ENCODE assay signal across 1 cellular context in the genomic region with DNA sequence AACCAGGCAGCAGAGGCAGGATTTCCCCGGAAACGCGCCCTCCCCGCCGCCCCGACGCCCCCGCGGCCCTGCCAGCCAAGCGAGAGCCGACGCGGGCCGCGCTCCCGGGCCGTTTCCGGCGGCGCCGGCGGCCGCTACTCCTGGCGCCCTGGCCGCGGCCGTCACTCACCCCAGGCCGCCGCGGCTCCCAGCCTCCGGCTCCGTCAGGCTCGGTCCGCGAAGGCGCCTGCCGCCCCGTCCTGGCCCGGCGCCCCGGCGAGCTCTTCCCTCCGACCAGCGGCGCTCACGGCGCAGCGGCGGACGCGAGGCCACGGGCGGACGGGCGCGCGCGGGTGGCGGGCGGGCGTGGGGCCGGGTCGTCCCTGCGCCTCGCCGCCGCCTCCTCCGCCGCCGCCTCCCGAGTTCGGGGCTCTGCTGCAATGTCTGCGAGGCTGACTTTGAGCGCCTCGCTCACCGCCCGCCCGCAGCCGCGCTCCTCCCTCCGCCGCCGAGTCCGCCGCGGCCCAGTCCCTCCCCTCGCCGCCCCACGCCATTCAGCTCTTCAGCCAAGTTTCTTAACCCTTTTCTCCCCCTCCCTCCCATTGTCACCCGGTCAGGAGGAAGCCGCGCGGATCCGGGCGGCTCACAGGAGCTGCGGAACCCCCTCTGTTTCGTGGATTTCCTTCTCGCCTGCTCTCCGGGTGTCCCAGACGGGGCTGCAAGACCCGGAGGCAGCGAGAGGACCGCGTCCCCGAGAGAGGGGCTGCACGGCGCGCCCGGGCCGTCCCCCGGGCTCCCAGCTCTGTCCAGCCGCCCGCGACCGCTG.
TF ChIP-seq lines count a peak whose summit lies in the region.

TSS of gene NRIP1 (minus strand) at position 425 of the 805 bp plus-strand sequence. CDS start 96,808 bp downstream, outside the sequence.

TF ChIP-seq in HepG2, 621 proteins besides CTCF, POLR2A, EP300 and RAD21 (continued from another document and continues in another):
- TF ChIP-seq KLF11 (CRISPR knock-in tag; IDR thresholded peaks at IDR 0.05) = no peak
- TF ChIP-seq, protein P1, sequence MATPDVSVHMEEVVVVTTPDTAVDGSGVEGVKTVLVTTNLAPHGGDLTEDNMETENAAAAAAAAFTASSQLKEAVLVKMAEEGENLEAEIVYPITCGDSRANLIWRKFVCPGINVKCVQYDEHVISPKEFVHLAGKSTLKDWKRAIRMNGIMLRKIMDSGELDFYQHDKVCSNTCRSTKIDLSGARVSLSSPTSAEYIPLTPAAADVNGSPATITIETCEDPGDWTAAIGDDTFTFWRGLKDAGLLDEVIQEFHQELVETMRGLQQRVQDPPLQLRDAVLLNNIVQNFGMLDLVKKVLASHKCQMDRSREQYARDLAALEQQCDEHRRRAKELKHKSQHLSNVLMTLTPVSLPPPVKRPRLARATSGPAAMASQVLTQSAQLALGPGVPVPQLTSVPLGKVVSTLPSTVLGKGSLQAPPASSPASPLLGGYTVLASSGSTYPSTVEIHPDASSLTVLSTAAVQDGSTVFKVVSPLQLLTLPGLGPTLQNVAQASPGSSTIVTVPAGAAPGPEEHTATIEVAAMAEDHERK (CRISPR knock-in tag; IDR thresholded peaks at IDR 0.05; ENCODE audit: low read depth) = no peak
- no peak for TF ChIP-seq NFATC3 (CRISPR knock-in tag; IDR thresholded peaks at IDR 0.05)
- TF ChIP-seq, protein P2, sequence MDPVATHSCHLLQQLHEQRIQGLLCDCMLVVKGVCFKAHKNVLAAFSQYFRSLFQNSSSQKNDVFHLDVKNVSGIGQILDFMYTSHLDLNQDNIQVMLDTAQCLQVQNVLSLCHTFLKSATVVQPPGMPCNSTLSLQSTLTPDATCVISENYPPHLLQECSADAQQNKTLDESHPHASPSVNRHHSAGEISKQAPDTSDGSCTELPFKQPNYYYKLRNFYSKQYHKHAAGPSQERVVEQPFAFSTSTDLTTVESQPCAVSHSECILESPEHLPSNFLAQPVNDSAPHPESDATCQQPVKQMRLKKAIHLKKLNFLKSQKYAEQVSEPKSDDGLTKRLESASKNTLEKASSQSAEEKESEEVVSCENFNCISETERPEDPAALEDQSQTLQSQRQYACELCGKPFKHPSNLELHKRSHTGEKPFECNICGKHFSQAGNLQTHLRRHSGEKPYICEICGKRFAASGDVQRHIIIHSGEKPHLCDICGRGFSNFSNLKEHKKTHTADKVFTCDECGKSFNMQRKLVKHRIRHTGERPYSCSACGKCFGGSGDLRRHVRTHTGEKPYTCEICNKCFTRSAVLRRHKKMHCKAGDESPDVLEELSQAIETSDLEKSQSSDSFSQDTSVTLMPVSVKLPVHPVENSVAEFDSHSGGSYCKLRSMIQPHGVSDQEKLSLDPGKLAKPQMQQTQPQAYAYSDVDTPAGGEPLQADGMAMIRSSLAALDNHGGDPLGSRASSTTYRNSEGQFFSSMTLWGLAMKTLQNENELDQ (CRISPR knock-in tag; IDR thresholded peaks at IDR 0.05; ENCODE audit: borderline replicate concordance) = no peak
- peak; percentile 50 for TF ChIP-seq ISL2 (CRISPR knock-in tag; IDR thresholded peaks at IDR 0.05)
- TF ChIP-seq MEF2D (CRISPR knock-in tag; IDR thresholded peaks at IDR 0.05) = no peak
- TF ChIP-seq, protein P3, sequence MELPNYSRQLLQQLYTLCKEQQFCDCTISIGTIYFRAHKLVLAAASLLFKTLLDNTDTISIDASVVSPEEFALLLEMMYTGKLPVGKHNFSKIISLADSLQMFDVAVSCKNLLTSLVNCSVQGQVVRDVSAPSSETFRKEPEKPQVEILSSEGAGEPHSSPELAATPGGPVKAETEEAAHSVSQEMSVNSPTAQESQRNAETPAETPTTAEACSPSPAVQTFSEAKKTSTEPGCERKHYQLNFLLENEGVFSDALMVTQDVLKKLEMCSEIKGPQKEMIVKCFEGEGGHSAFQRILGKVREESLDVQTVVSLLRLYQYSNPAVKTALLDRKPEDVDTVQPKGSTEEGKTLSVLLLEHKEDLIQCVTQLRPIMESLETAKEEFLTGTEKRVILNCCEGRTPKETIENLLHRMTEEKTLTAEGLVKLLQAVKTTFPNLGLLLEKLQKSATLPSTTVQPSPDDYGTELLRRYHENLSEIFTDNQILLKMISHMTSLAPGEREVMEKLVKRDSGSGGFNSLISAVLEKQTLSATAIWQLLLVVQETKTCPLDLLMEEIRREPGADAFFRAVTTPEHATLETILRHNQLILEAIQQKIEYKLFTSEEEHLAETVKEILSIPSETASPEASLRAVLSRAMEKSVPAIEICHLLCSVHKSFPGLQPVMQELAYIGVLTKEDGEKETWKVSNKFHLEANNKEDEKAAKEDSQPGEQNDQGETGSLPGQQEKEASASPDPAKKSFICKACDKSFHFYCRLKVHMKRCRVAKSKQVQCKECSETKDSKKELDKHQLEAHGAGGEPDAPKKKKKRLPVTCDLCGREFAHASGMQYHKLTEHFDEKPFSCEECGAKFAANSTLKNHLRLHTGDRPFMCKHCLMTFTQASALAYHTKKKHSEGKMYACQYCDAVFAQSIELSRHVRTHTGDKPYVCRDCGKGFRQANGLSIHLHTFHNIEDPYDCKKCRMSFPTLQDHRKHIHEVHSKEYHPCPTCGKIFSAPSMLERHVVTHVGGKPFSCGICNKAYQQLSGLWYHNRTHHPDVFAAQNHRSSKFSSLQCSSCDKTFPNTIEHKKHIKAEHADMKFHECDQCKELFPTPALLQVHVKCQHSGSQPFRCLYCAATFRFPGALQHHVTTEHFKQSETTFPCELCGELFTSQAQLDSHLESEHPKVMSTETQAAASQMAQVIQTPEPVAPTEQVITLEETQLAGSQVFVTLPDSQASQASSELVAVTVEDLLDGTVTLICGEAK (IDR thresholded peaks at IDR 0.05) = no peak
- TF ChIP-seq, protein P3 (CRISPR knock-in tag; IDR thresholded peaks at IDR 0.05) = no peak
- no peak for TF ChIP-seq GMEB1 (CRISPR knock-in tag; IDR thresholded peaks at IDR 0.05; ENCODE audit: borderline replicate concordance)
- TF ChIP-seq CBX2 (IDR thresholded peaks at IDR 0.05; ENCODE audit: low read depth, low read length) = no peak
- TF ChIP-seq CBX2 (CRISPR knock-in tag; IDR thresholded peaks at IDR 0.05; ENCODE audit: low read depth) = no peak
- peak; percentile 74; the same call in 1 of the 2 replicates for TF ChIP-seq FOXC1 (CRISPR knock-in tag; IDR thresholded peaks at IDR 0.05; ENCODE audit: borderline replicate concordance)
- TF ChIP-seq ZNF510 (CRISPR knock-in tag; IDR thresholded peaks at IDR 0.05; ENCODE audit: low read depth) = no peak
- no peak for TF ChIP-seq RFX1 (IDR thresholded peaks at IDR 0.05)
- no peak for TF ChIP-seq USF2 (IDR thresholded peaks at IDR 0.05; ENCODE audit: low read depth, low read length)
- TF ChIP-seq USF2 (CRISPR knock-in tag; IDR thresholded peaks at IDR 0.05; ENCODE audit: borderline replicate concordance) = no peak
- TF ChIP-seq ZNF557 (CRISPR knock-in tag; IDR thresholded peaks at IDR 0.05) = no peak
- TF ChIP-seq FOSL2 (CRISPR knock-in tag; IDR thresholded peaks at IDR 0.05) = no peak; the same call in 1 of the 2 replicates
- TF ChIP-seq BCL6 (CRISPR knock-in tag; IDR thresholded peaks at IDR 0.05) = no peak; the same call in 1 of the 2 replicates
- no peak for TF ChIP-seq PPARG (CRISPR knock-in tag; conservative IDR thresholded peaks at IDR 0.05)
- 0 out of 2 replicates have a peak, but pooled peaks have one; percentile 42 for TF ChIP-seq MXD4 (CRISPR knock-in tag; IDR thresholded peaks at IDR 0.05)
- TF ChIP-seq ZNF546 (CRISPR knock-in tag; conservative IDR thresholded peaks at IDR 0.05) = no peak
- no peak for TF ChIP-seq CEBPB (IDR thresholded peaks at IDR 0.05; ENCODE audit: borderline replicate concordance, low read depth, low read length)
- TF ChIP-seq ZNF773 (CRISPR knock-in tag; IDR thresholded peaks at IDR 0.05; ENCODE audit: borderline replicate concordance) = no peak
- TF ChIP-seq ZNF790 (CRISPR knock-in tag; IDR thresholded peaks at IDR 0.05; ENCODE audit: borderline replicate concordance) = 0 out of 2 replicates have a peak, but pooled peaks have one; percentile 63
- TF ChIP-seq GATA4 (IDR thresholded peaks at IDR 0.05; ENCODE audit: borderline replicate concordance, low read depth) = peak; percentile 31; the same call in 1 of the 2 replicates
- TF ChIP-seq AGO2 (optimal IDR thresholded peaks at IDR 0.05; ENCODE audit: low read depth, low read length) = peak; percentile 98
- TF ChIP-seq ZFP1 (CRISPR knock-in tag; IDR thresholded peaks at IDR 0.05) = no peak
- peak; percentile 63; the same call in 1 of the 2 replicates for TF ChIP-seq ZBED4 (CRISPR knock-in tag; IDR thresholded peaks at IDR 0.05; ENCODE audit: borderline replicate concordance)
- TF ChIP-seq JARID2 (CRISPR knock-in tag; IDR thresholded peaks at IDR 0.05; ENCODE audit: insufficient replicate concordance) = no peak
- TF ChIP-seq ZNF136 (CRISPR knock-in tag; IDR thresholded peaks at IDR 0.05; ENCODE audit: low read depth) = no peak
- 0 out of 4 replicates have a peak, but pooled peaks of 1 of the 2 experiments have one; percentile 20 for TF ChIP-seq KLF16 (CRISPR knock-in tag; IDR thresholded peaks at IDR 0.05)
- TF ChIP-seq ZNF484 (CRISPR knock-in tag; IDR thresholded peaks at IDR 0.05; ENCODE audit: borderline replicate concordance, low read depth) = no peak
- no peak for TF ChIP-seq RELA (CRISPR knock-in tag; IDR thresholded peaks at IDR 0.05)
- no peak for TF ChIP-seq ATF1 (CRISPR knock-in tag; IDR thresholded peaks at IDR 0.05)
